In the genomic region with DNA sequence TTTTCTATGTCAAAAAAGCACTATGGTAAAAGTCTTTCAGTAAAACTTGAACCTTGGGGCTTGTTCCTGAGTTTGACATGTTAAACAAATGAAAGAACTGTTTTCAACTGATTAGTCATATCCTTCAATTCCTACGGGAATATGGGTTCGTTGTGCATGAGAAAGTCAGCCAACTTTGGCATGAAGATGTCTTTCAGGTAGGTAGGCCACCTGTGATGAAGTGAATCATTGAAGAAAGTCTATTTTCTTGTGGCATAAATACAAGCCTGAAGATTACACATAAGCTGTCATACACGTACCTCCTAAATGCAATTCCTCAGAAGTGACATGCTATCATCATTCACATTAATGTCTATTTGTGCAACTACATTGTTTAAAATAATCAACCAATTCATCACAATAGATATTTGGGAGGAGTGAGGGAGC, we compare ENCODE assay signal across 15 cellular contexts.
DNase-seq lines count a peak whose midpoint lies in the region; ATAC-seq and TF ChIP-seq lines count a peak whose summit lies in the region.
"Had no signal": no experiment of that assay in that cellular context is flagged by ENCODE, and none has a peak within 500 bp of the region (broad histone marks: within the 10 kb centered on the region; RNA-seq: fewer than 3 reads in every experiment).

No MANE protein-coding gene starts in this region.

- TF ChIP-seq POLR2A in upper lobe of left lung (IDR thresholded peaks at IDR 0.05), result no peak

- 50 to 63% methylated on average over 3 of the region's 3 CpGs for WGBS in upper lobe of left lung, 2 donors

- H3K27me3 ChIP-seq in upper lobe of left lung, result no peaks in the 10 kb centered on the region

- no peak for TF ChIP-seq CTCF in astrocyte of the cerebellum (IDR thresholded peaks at IDR 0.05; ENCODE audit: low read depth, low read length, missing control alignments)
- no peak for TF ChIP-seq CTCF in upper lobe of left lung (IDR thresholded peaks at IDR 0.05)

- no peaks in the 10 kb centered on the region for H3K9me3 ChIP-seq in upper lobe of left lung
- H3K9me3 ChIP-seq: left ventricle myocardium inferior had no signal

- H3K36me3 ChIP-seq in upper lobe of left lung, result no peaks in the 10 kb centered on the region
- H3K36me3 ChIP-seq: left ventricle myocardium inferior had no signal

- ATAC-seq in upper lobe of left lung (ENCODE audit: low FRiP score in 2 of 2) (no peak), HG02678 (IDR thresholded peaks at IDR 0.05; ENCODE audit: unreplicated experiment) (no peak)

- DNase-seq in HT1080 (ENCODE audit: low read depth) (peak; percentile 59), astrocyte of the cerebellum (ENCODE audit: low read depth) (no peak), hepatic stellate cell (ENCODE audit: low spot score) (peak; percentile 32), upper lobe of left lung (no peak)
- no peak for DNase-seq in activated T-cell treated with anti-CD3 and anti-CD28 coated beads, Interleukin-2, amount 50 U/mL, for 48 hours
- DNase-seq in activated naive CD4-positive, alpha-beta T cell (lab: John Stamatoyannopoulos, UW), result no peak
- DNase-seq: activated B cell treated with CpG ODN at 0.5 μM for 24 hours; activated naive CD8-positive, alpha-beta T cell treated with anti-CD3 and anti-CD28 coated beads, Interleukin-2, amount 10 ng/mL, durations not matched to agents 7 days and 5 days; COR-L47; KBM-7; left ventricle myocardium inferior; NCI-H146; NCI-H82; small intestine had no signal

- peaks cover 0 to 8% (median 3%) of the 10 kb centered on the region in 4 donors for H3K4me1 ChIP-seq in upper lobe of left lung

- H3K4me3 ChIP-seq in astrocyte of the cerebellum (ENCODE audit: low read depth, low read length) (peak overlapping the region; percentile 20), upper lobe of left lung (no peak overlapping the region)
- H3K4me3 ChIP-seq: left ventricle myocardium inferior had no signal

- in situ Hi-C loops in astrocyte of the cerebellum (cut with HindIII; ENCODE audit: low sequenced_read_pairs), result no loop called here

- H3K27ac ChIP-seq in upper lobe of left lung, result peak overlapping the region in 3 of 4 donors; percentile 11 to 56 (median 36)

- TF ChIP-seq EP300 in upper lobe of left lung (IDR thresholded peaks at IDR 0.05), result peak in 1 of 4 donors; percentile 0

Comparison
In these comparisons a context has a peak if more than half of its experiments do, and no peak if none do; other contexts are left out.
1. DNase-seq: peak in HT1080 (single experiment) and hepatic stellate cell (single experiment); none in astrocyte of the cerebellum (single experiment), upper lobe of left lung (0 of 2), activated T-cell treated with anti-CD3 and anti-CD28 coated beads, Interleukin-2, amount 50 U/mL, for 48 hours (0 of 2) and activated naive CD4-positive, alpha-beta T cell (0 of 4).